Comparison of ENCODE assay signal across 8 cellular contexts in the genomic region with DNA sequence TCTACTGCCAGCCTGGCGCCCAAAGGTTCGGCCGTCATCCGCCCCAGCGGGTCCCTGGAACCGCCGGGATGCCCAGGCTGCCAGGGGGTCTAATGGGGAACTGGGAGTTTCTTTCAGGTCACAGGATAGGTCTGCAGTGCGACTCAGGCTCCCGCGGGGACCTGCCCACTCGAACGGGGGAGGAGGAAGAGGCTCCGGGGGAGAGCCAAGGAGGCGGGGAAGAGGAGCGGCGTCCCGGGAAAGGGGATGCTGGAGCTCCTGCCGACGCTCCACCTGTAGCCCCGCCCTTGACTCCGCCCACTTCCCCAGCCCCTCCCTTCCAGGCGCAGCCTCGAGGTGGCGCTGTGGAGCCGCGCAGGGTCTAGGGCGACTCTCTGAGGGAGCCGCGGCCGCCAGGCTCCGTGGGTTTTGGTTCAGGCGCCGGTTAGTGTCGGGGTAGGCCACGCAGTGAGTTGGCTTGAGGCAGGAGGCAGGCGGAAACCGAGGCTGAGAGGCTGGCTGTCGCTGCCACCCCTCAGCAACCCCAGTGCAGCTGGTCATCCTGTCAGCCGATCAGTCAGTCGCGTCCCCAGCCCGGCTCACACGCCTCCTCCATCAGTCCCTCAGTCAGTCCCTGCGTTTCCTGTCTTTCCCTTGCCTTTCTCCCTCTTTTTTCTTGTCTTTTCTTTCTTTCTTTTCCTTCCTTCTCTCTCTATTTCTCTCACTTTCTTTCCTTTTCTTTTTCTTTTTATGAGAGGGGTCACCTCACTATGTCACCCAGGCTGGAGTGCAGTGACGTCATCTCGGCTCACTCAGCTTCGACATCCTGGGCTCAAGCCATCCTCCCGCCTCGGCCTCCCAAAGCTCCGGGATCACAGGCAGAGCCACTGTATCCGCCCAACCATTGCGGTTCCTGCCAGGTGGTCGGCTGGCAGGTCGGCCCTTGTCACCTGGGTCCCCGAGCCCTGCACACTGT. TPM values are rescaled to one million over a fixed set of nuclear protein-coding genes. Genes with fewer than 3 reads are reported as not detected.
DNase-seq lines count a peak whose midpoint lies in the region; ATAC-seq and TF ChIP-seq lines count a peak whose summit lies in the region.

No MANE protein-coding gene starts in this region.

- TF ChIP-seq CTCF in GM10266 (IDR thresholded peaks at IDR 0.05; ENCODE audit: control insufficient read depth, insufficient read depth, low read depth, missing control alignments) (peak; percentile 95), choroid plexus epithelial cell (conservative IDR thresholded peaks at IDR 0.05; ENCODE audit: low read depth, low read length) (peak; percentile 94)

- peak overlapping the region; percentile 62 for H3K4me3 ChIP-seq in choroid plexus epithelial cell (ENCODE audit: low read depth, low read length)

- intact Hi-C loops in left colon (cut with DNase I, micrococcal nuclease): loop anchor here in 1 of 2 donors (10.0 kb wide), 1 partner anchor 504 kb away; a partner anchor contains a TSS

- ATAC-seq in HG02981 (IDR thresholded peaks at IDR 0.05; ENCODE audit: unreplicated experiment) (peak; percentile 75), left colon (peak; percentile 72), HG03457 (IDR thresholded peaks at IDR 0.05; ENCODE audit: unreplicated experiment) (no peak)

- DNase-seq in GM10266 (ENCODE audit: extremely low spot score): peak; percentile 85
- DNase-seq in NCI-H345 (lab: John Stamatoyannopoulos, UW): peak; percentile 76
- DNase-seq in activated CD4-positive, alpha-beta T cell treated with anti-CD3 and anti-CD28 coated beads for 4 hours: peak; percentile 80 to 89
- DNase-seq in choroid plexus epithelial cell (ENCODE audit: low read depth): peak; percentile 70
- peak; percentile 75 to 89 for DNase-seq in left colon
- DNase-seq in stimulated activated CD4-positive, alpha-beta T cell treated with anti-CD3 and anti-CD28 coated beads, Interleukin-1b, Interleukin-23, amount 100 ng/mL, for 4 hours (ENCODE audit: low read depth in 2 of 2): peak; percentile 81 to 84

RNA-seq across cellular contexts. Expression of a gene that starts 26.4 kb away (rescaled TPM):
- total RNA-seq in left colon: 100 to 1,000 TPM; 152 to 291 TPM
